ENCODE assay signal across 8 cellular contexts in genomic region chr19:1069009-1069779, GRCh38. TPM values are rescaled to one million over a fixed set of nuclear protein-coding genes. Genes with fewer than 3 reads are reported as not detected.
DNase-seq lines count a peak whose midpoint lies in the region; ATAC-seq and TF ChIP-seq lines count a peak whose summit lies in the region.

No MANE protein-coding gene starts in this region.

- TF ChIP-seq CTCF in nephron progenitor cell (IDR thresholded peaks at IDR 0.05) (no peak), osteoblast (IDR thresholded peaks at IDR 0.05; ENCODE audit: extremely low read depth, low read depth, low read length) (no peak)

- H3K4me1 ChIP-seq in osteoblast (ENCODE audit: insufficient read depth, low read length) = no peaks in the 10 kb centered on the region

- peak; percentile 57 for DNase-seq in T-helper 2 cell treated with Interferon-gamma antibody and Interleukin-4, amounts not matched to agents 5 μg/mL and 100 μg/mL, for 36 hours (ENCODE audit: low spot score)
- DNase-seq in dermis microvascular lymphatic vessel endothelial cell (ENCODE audit: low read depth in 2 of 2) (peak; percentile 35 to 69), nephron progenitor cell (no peak), H7 (no peak), osteoblast (ENCODE audit: insufficient read length, low spot score, missing footprints) (no peak)

- no peaks in the 10 kb centered on the region for H3K9me3 ChIP-seq in osteoblast (ENCODE audit: low read depth, low read length)

- peak overlapping the region; percentile 94 for H3K27ac Mint-ChIP-seq in T-helper 2 cell treated with Interferon-gamma antibody and Interleukin-4, amounts not matched to agents 5 μg/mL and 100 μg/mL, for 36 hours
- no peak overlapping the region for H3K27ac Mint-ChIP-seq in nephron progenitor cell

- peak overlapping the region; percentile 96 for H3K4me3 Mint-ChIP-seq in T-helper 2 cell treated with Interferon-gamma antibody and Interleukin-4, amounts not matched to agents 5 μg/mL and 100 μg/mL, for 36 hours
- peak overlapping the region; percentile 43 for H3K4me3 Mint-ChIP-seq in nephron progenitor cell

- peaks cover 3% of the 10 kb centered on the region for H3K36me3 ChIP-seq in H7 (replicated peaks; ENCODE audit: control insufficient read depth, insufficient read depth, low read length)
- H3K36me3 ChIP-seq in osteoblast (ENCODE audit: insufficient read depth, low read length) = no peaks in the 10 kb centered on the region

- no peak overlapping the region for H3K27ac ChIP-seq in osteoblast (ENCODE audit: low read depth, low read length)

- ATAC-seq in GM21390 (IDR thresholded peaks at IDR 0.05; ENCODE audit: unreplicated experiment) = no peak
- ATAC-seq in GM18873 (IDR thresholded peaks at IDR 0.05; ENCODE audit: low FRiP score, unreplicated experiment) = no peak

- peaks cover 43% of the 10 kb centered on the region for H3K4me1 Mint-ChIP-seq in T-helper 2 cell treated with Interferon-gamma antibody and Interleukin-4, amounts not matched to agents 5 μg/mL and 100 μg/mL, for 36 hours (ENCODE audit: low read depth)
- H3K4me1 Mint-ChIP-seq in nephron progenitor cell = peaks cover 25% of the 10 kb centered on the region

- H3K27me3 ChIP-seq in H7 (ENCODE audit: control insufficient read depth, insufficient read depth, low read length) = peaks cover 43% of the 10 kb centered on the region
- peaks cover 51% of the 10 kb centered on the region for H3K27me3 ChIP-seq in osteoblast (ENCODE audit: insufficient read depth, low read length)

- H3K27me3 Mint-ChIP-seq in T-helper 2 cell treated with Interferon-gamma antibody and Interleukin-4, amounts not matched to agents 5 μg/mL and 100 μg/mL, for 36 hours (ENCODE audit: low read depth) = no peaks in the 10 kb centered on the region
- H3K27me3 Mint-ChIP-seq in nephron progenitor cell (ENCODE audit: low read depth, poor library complexity) = peaks cover 81% of the 10 kb centered on the region

- peaks cover 42% of the 10 kb centered on the region for H3K36me3 Mint-ChIP-seq in T-helper 2 cell treated with Interferon-gamma antibody and Interleukin-4, amounts not matched to agents 5 μg/mL and 100 μg/mL, for 36 hours (ENCODE audit: low read depth)
- no peaks in the 10 kb centered on the region for H3K36me3 Mint-ChIP-seq in nephron progenitor cell (ENCODE audit: low read depth)

- H3K79me2 ChIP-seq in osteoblast (ENCODE audit: insufficient read depth, low read length) = no peaks in the 10 kb centered on the region

- H3K4me3 ChIP-seq in H7 (ENCODE audit: insufficient read depth, low read depth, low read length) = no peak overlapping the region
- H3K4me3 ChIP-seq in osteoblast (ENCODE audit: insufficient read depth, low read length) = no peak overlapping the region

- no peak overlapping the region for H2AFZ ChIP-seq in osteoblast (ENCODE audit: low read length)

- H3K4me2 ChIP-seq in osteoblast (ENCODE audit: insufficient read depth, low read length) = no peak overlapping the region

- no peaks in the 10 kb centered on the region for H4K20me1 ChIP-seq in osteoblast (ENCODE audit: insufficient read depth, low read length)

- H3K9me3 Mint-ChIP-seq in T-helper 2 cell treated with Interferon-gamma antibody and Interleukin-4, amounts not matched to agents 5 μg/mL and 100 μg/mL, for 36 hours = no peaks in the 10 kb centered on the region
- no peaks in the 10 kb centered on the region for H3K9me3 Mint-ChIP-seq in nephron progenitor cell

- TF ChIP-seq POLR2A in GM19099 (IDR thresholded peaks at IDR 0.05; ENCODE audit: extremely low read depth, insufficient read length, low read depth) = peak; percentile 42

RNA-seq across cellular contexts. Expression of gene ARHGAP45, which starts 2.2 kb away (rescaled TPM):
- 13.5 and 24.6 TPM in 2 replicates for total RNA-seq in dermis microvascular lymphatic vessel endothelial cell
- total RNA-seq in H7 (2014; rRNA removed; shearing (Covaris generic)) = 46.0 and 48.7 TPM in 2 replicates
- 0.59 and 0.72 TPM in 2 replicates for total RNA-seq in osteoblast

RNA-seq across cellular contexts. Expression of gene POLR2E, which starts 26.0 kb away (rescaled TPM):
- total RNA-seq in dermis microvascular lymphatic vessel endothelial cell = 87.6 and 89.4 TPM in 2 replicates
- 226 and 283 TPM in 2 replicates for total RNA-seq in H7 (2014; rRNA removed; shearing (Covaris generic))
- total RNA-seq in osteoblast = 70.2 and 74.0 TPM in 2 replicates

RNA-seq across cellular contexts. Expression of gene ABCA7, which starts 29.3 kb away (rescaled TPM):
- 3.7 and 4.6 TPM in 2 replicates for total RNA-seq in dermis microvascular lymphatic vessel endothelial cell
- 17.9 and 19.7 TPM in 2 replicates for total RNA-seq in H7 (2014; rRNA removed; shearing (Covaris generic))
- 33.3 and 43.0 TPM in 2 replicates for total RNA-seq in osteoblast

RNA-seq across cellular contexts. Expression of gene GPX4, which starts 34.6 kb away (rescaled TPM):
- total RNA-seq in dermis microvascular lymphatic vessel endothelial cell (461 and 469 TPM in 2 replicates), osteoblast (515 TPM in 2 replicates)
- 620 and 671 TPM in 2 replicates for total RNA-seq in H7 (2014; rRNA removed; shearing (Covaris generic))

RNA-seq across cellular contexts. Expression of gene CNN2, which starts 42.8 kb away (rescaled TPM):
- total RNA-seq in dermis microvascular lymphatic vessel endothelial cell = 92.6 and 93.6 TPM in 2 replicates
- 440 and 495 TPM in 2 replicates for total RNA-seq in H7 (2014; rRNA removed; shearing (Covaris generic))
- total RNA-seq in osteoblast = 537 and 594 TPM in 2 replicates

Comparison
In these comparisons a context has a peak if more than half of its experiments do, and no peak if none do; other contexts are left out.
1. DNase-seq: peak in T-helper 2 cell treated with Interferon-gamma antibody and Interleukin-4, amounts not matched to agents 5 μg/mL and 100 μg/mL, for 36 hours (single experiment) and dermis microvascular lymphatic vessel endothelial cell (2 of 2); none in nephron progenitor cell (single experiment), H7 (single experiment) and osteoblast (single experiment).